In the genomic region with DNA sequence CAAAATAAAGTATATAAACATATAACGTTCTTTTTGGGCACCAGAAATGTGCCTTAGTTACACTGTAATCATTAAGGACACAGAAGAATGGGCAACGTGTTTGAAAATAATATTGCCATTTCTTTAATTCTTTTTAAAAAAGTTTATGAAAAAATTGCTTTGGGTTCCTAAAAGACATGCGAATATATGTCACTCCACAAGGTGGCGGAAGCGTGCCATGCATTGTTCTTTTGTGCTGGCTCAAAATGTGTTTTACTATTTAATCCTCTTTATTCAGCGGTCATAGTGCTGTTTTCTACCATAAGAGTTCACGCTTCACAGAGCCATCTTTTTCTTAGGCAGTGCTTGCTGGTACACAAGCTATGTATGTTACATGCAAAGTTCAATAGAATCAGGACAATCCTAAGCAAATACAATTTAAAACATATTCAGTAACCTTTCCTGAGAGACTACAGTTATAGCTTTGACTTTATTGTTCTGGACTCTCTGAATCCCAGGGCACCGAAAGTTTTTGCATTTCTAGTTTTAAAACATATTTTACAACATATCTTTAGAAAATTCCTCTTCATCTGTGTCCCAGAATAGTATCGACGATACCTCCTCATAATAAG, we compare ENCODE assay signal across 8 cellular contexts.
DNase-seq lines count a peak whose midpoint lies in the region; ATAC-seq, FAIRE-seq and TF ChIP-seq lines count a peak whose summit lies in the region.

No MANE protein-coding gene starts in this region.

- intact Hi-C loops in vagina (cut with DNase I) = no loop called here

- no peak overlapping the region for H3K4me3 ChIP-seq in vagina

- H3K27me3 Mint-ChIP-seq in progenitor cell of endocrine pancreas = peaks cover 4% of the 10 kb centered on the region

- FAIRE-seq in HTR-8/SVneo (lab: Jason Lieb, UNC) = no peak

- H3K36me3 ChIP-seq in vagina = no peaks in the 10 kb centered on the region

- no peak for TF ChIP-seq POLR2A in vagina (IDR thresholded peaks at IDR 0.05)

- DNase-seq in D341Med (ENCODE audit: low spot score) (peak; percentile 55), HTR-8/SVneo (ENCODE audit: insufficient read length, low spot score) (peak; percentile 41), RKO (ENCODE audit: low spot score) (peak; percentile 62), germinal center (ENCODE audit: low spot score) (peak; percentile 52), progenitor cell of endocrine pancreas (ENCODE audit: low spot score, unreplicated experiment) (peak; percentile 46), vagina (ENCODE audit: extremely low spot score in 2 of 2) (no peak)
- DNase-seq in activated effector memory CD4-positive, alpha-beta T cell treated with anti-CD3 and anti-CD28 coated beads, Interleukin-2, amount 50 U/mL, for 16 hours = peak; percentile 81

- H3K4me3 Mint-ChIP-seq in progenitor cell of endocrine pancreas (ENCODE audit: low read depth) = no peak overlapping the region

- no peaks in the 10 kb centered on the region for H3K4me1 ChIP-seq in vagina

- no peaks in the 10 kb centered on the region for H3K36me3 Mint-ChIP-seq in progenitor cell of endocrine pancreas (ENCODE audit: insufficient read depth)

- no peak overlapping the region for H3K27ac Mint-ChIP-seq in progenitor cell of endocrine pancreas

- H3K9me3 Mint-ChIP-seq in progenitor cell of endocrine pancreas (ENCODE audit: low read depth) = no peaks in the 10 kb centered on the region

- peaks cover 3% of the 10 kb centered on the region for H3K4me1 Mint-ChIP-seq in progenitor cell of endocrine pancreas (ENCODE audit: low read depth)

- peak; percentile 68 for ATAC-seq in GM21381 (IDR thresholded peaks at IDR 0.05; ENCODE audit: unreplicated experiment)

- H3K27me3 ChIP-seq in vagina = no peaks in the 10 kb centered on the region

- TF ChIP-seq CTCF in progenitor cell of endocrine pancreas (IDR thresholded peaks at IDR 0.05; ENCODE audit: unreplicated experiment) = peak; percentile 92
- peak; percentile 32 to 59 (median 53) for TF ChIP-seq CTCF in vagina (IDR thresholded peaks at IDR 0.05)

- no peaks in the 10 kb centered on the region for H3K9me3 ChIP-seq in vagina

- H3K27ac ChIP-seq in vagina = no peak overlapping the region

Comparison
In these comparisons a context has a peak if more than half of its experiments do, and no peak if none do; other contexts are left out.
1. DNase-seq: peak in D341Med (single experiment), HTR-8/SVneo (single experiment), RKO (single experiment), activated effector memory CD4-positive, alpha-beta T cell treated with anti-CD3 and anti-CD28 coated beads, Interleukin-2, amount 50 U/mL, for 16 hours (single experiment), germinal center (single experiment) and progenitor cell of endocrine pancreas (single experiment); none in vagina (0 of 2).